1 cellular context compared by ENCODE assay signal in the genomic region with DNA sequence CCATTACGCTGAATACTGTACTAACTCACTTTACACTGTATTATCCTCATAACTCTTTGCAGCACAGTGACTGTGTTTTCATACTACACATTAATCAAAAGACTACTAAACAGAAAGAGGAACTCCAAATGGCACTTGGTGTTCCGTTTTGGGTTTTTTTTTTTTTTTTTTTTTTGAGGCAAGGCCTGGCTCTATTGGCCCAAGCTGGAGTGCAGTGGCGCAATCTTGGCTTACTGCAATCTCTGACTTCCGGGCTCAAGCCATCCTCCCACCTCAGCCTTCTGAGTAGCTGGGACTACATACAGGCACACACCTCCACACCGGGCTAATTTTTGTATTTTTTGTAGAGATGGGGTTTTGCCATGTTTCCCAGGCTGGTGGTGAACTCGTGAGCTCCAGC.
TF ChIP-seq lines count a peak whose summit lies in the region.

No MANE protein-coding gene starts in this region.

TF ChIP-seq in GM23338, 12 proteins besides CTCF, POLR2A, EP300 and RAD21 (continued from another document):
- TF ChIP-seq, protein P1, sequence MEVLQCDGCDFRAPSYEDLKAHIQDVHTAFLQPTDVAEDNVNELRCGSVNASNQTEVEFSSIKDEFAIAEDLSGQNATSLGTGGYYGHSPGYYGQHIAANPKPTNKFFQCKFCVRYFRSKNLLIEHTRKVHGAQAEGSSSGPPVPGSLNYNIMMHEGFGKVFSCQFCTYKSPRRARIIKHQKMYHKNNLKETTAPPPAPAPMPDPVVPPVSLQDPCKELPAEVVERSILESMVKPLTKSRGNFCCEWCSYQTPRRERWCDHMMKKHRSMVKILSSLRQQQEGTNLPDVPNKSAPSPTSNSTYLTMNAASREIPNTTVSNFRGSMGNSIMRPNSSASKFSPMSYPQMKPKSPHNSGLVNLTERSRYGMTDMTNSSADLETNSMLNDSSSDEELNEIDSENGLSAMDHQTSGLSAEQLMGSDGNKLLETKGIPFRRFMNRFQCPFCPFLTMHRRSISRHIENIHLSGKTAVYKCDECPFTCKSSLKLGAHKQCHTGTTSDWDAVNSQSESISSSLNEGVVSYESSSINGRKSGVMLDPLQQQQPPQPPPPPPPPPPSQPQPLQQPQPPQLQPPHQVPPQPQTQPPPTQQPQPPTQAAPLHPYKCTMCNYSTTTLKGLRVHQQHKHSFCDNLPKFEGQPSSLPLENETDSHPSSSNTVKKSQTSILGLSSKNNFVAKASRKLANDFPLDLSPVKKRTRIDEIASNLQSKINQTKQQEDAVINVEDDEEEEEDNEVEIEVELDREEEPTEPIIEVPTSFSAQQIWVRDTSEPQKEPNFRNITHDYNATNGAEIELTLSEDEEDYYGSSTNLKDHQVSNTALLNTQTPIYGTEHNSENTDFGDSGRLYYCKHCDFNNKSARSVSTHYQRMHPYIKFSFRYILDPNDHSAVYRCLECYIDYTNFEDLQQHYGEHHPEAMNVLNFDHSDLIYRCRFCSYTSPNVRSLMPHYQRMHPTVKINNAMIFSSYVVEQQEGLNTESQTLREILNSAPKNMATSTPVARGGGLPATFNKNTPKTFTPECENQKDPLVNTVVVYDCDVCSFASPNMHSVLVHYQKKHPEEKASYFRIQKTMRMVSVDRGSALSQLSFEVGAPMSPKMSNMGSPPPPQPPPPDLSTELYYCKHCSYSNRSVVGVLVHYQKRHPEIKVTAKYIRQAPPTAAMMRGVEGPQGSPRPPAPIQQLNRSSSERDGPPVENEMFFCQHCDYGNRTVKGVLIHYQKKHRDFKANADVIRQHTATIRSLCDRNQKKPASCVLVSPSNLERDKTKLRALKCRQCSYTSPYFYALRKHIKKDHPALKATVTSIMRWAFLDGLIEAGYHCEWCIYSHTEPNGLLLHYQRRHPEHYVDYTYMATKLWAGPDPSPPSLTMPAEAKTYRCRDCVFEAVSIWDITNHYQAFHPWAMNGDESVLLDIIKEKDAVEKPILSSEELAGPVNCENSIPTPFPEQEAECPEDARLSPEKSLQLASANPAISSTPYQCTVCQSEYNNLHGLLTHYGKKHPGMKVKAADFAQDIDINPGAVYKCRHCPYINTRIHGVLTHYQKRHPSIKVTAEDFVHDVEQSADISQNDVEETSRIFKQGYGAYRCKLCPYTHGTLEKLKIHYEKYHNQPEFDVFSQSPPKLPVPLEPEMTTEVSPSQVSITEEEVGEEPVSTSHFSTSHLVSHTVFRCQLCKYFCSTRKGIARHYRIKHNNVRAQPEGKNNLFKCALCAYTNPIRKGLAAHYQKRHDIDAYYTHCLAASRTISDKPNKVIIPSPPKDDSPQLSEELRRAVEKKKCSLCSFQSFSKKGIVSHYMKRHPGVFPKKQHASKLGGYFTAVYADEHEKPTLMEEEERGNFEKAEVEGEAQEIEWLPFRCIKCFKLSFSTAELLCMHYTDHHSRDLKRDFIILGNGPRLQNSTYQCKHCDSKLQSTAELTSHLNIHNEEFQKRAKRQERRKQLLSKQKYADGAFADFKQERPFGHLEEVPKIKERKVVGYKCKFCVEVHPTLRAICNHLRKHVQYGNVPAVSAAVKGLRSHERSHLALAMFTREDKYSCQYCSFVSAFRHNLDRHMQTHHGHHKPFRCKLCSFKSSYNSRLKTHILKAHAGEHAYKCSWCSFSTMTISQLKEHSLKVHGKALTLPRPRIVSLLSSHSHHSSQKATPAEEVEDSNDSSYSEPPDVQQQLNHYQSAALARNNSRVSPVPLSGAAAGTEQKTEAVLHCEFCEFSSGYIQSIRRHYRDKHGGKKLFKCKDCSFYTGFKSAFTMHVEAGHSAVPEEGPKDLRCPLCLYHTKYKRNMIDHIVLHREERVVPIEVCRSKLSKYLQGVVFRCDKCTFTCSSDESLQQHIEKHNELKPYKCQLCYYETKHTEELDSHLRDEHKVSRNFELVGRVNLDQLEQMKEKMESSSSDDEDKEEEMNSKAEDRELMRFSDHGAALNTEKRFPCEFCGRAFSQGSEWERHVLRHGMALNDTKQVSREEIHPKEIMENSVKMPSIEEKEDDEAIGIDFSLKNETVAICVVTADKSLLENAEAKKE (CRISPR knock-in tag; IDR thresholded peaks at IDR 0.05), result no peak
- TF ChIP-seq, protein P2, sequence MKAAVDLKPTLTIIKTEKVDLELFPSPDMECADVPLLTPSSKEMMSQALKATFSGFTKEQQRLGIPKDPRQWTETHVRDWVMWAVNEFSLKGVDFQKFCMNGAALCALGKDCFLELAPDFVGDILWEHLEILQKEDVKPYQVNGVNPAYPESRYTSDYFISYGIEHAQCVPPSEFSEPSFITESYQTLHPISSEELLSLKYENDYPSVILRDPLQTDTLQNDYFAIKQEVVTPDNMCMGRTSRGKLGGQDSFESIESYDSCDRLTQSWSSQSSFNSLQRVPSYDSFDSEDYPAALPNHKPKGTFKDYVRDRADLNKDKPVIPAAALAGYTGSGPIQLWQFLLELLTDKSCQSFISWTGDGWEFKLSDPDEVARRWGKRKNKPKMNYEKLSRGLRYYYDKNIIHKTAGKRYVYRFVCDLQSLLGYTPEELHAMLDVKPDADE (IDR thresholded peaks at IDR 0.05), result no peak
- TF ChIP-seq, protein P3, sequence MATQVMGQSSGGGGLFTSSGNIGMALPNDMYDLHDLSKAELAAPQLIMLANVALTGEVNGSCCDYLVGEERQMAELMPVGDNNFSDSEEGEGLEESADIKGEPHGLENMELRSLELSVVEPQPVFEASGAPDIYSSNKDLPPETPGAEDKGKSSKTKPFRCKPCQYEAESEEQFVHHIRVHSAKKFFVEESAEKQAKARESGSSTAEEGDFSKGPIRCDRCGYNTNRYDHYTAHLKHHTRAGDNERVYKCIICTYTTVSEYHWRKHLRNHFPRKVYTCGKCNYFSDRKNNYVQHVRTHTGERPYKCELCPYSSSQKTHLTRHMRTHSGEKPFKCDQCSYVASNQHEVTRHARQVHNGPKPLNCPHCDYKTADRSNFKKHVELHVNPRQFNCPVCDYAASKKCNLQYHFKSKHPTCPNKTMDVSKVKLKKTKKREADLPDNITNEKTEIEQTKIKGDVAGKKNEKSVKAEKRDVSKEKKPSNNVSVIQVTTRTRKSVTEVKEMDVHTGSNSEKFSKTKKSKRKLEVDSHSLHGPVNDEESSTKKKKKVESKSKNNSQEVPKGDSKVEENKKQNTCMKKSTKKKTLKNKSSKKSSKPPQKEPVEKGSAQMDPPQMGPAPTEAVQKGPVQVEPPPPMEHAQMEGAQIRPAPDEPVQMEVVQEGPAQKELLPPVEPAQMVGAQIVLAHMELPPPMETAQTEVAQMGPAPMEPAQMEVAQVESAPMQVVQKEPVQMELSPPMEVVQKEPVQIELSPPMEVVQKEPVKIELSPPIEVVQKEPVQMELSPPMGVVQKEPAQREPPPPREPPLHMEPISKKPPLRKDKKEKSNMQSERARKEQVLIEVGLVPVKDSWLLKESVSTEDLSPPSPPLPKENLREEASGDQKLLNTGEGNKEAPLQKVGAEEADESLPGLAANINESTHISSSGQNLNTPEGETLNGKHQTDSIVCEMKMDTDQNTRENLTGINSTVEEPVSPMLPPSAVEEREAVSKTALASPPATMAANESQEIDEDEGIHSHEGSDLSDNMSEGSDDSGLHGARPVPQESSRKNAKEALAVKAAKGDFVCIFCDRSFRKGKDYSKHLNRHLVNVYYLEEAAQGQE (IDR thresholded peaks at IDR 0.05; ENCODE audit: unreplicated experiment), result no peak
- TF ChIP-seq CREB1 (CRISPR knock-in tag; IDR thresholded peaks at IDR 0.05; ENCODE audit: low read depth) (no peak), ZNF114 (CRISPR knock-in tag; IDR thresholded peaks at IDR 0.05) (no peak), JUNB (IDR thresholded peaks at IDR 0.05; ENCODE audit: unreplicated experiment) (no peak), STAT1 (IDR thresholded peaks at IDR 0.05; ENCODE audit: unreplicated experiment) (no peak), NANOG (IDR thresholded peaks at IDR 0.05; ENCODE audit: borderline replicate concordance) (no peak), EZH2 (IDR thresholded peaks at IDR 0.05; ENCODE audit: low read depth, unreplicated experiment) (no peak), POLR2AphosphoS5 (IDR thresholded peaks at IDR 0.05; ENCODE audit: low read depth) (no peak), EZH2phosphoT487 (IDR thresholded peaks at IDR 0.05; ENCODE audit: unreplicated experiment) (no peak)
